Comparison of ENCODE assay signal across 8 cellular contexts in genomic region chr14:69346710-69347109, GRCh38. TPM values are rescaled to one million over a fixed set of nuclear protein-coding genes. Genes with fewer than 3 reads are reported as not detected.
DNase-seq lines count a peak whose midpoint lies in the region; ATAC-seq, FAIRE-seq and TF ChIP-seq lines count a peak whose summit lies in the region.

No MANE protein-coding gene starts in this region.

- no peak for FAIRE-seq in keratinocyte (lab: Jason Lieb, UNC)

- DNase-seq in AG08396 (ENCODE audit: low spot score) (peak; percentile 49), keratinocyte (ENCODE audit: low read depth, low spot score) (no peak), AML-193 (lab: John Stamatoyannopoulos, UW) (no peak), SKM-1 treated with dmso at 0.1 percent for 144 hours (lab: John Stamatoyannopoulos, UW; ENCODE audit: unreplicated experiment) (no peak), amygdala (lab: John Stamatoyannopoulos, UW) (no peak)

- H3K27ac ChIP-seq in keratinocyte (ENCODE audit: control insufficient read depth, insufficient read depth, low read length): no peak overlapping the region

- TF ChIP-seq CTCF in GM12874 (IDR thresholded peaks at IDR 0.05; ENCODE audit: insufficient read depth, low read depth, low read length) (peak; percentile 56), WI38 (IDR thresholded peaks at IDR 0.05; ENCODE audit: low read depth, low read length) (peak; percentile 73), keratinocyte (optimal IDR thresholded peaks at IDR 0.05 in 1 of 3, IDR thresholded peaks at IDR 0.05 in 1 of 3, conservative IDR thresholded peaks at IDR 0.05 in 1 of 3; ENCODE audit: extremely low read depth in 1 of 3, insufficient read depth in 2 of 3, low read length in 3 of 3) (peak; percentile 45 to 77 (median 56))

- ATAC-seq in GM19328 (IDR thresholded peaks at IDR 0.05; ENCODE audit: unreplicated experiment): no peak

- no peaks in the 10 kb centered on the region for H3K79me2 ChIP-seq in keratinocyte (ENCODE audit: control insufficient read depth, insufficient read depth, low read length)

- H3K4me2 ChIP-seq in keratinocyte (ENCODE audit: control insufficient read depth, extremely low read depth, insufficient read depth, low read depth, low read length): no peak overlapping the region

- no peak overlapping the region for H2AFZ ChIP-seq in keratinocyte (ENCODE audit: control insufficient read depth, low read length)

- H4K20me1 ChIP-seq in keratinocyte (ENCODE audit: control insufficient read depth, extremely low read depth, insufficient read depth, low read length): no peaks in the 10 kb centered on the region

- H3K27me3 ChIP-seq in keratinocyte (ENCODE audit: control insufficient read depth, extremely low read depth, insufficient read depth, low read length): peaks cover 36% of the 10 kb centered on the region

- dilution Hi-C loops in keratinocyte (cut with MboI; ENCODE audit: extremely low pct_ligation_motif_present, low sequenced_read_pairs): no loop called here

- H3K4me3 ChIP-seq in WI38 (ENCODE audit: low read depth, low read length): no peak overlapping the region
- H3K4me3 ChIP-seq in keratinocyte (ENCODE audit: control insufficient read depth in 2 of 3, extremely low read depth in 1 of 3, insufficient read depth in 2 of 3, low read depth in 1 of 3, low read length in 3 of 3): no peak overlapping the region

- no peaks in the 10 kb centered on the region for H3K9me3 ChIP-seq in keratinocyte (ENCODE audit: control insufficient read depth, low read depth, low read length)

- H3K9ac ChIP-seq in keratinocyte (ENCODE audit: control insufficient read depth, extremely low read depth, insufficient read depth, low read length): no peak overlapping the region

- no peaks in the 10 kb centered on the region for H3K36me3 ChIP-seq in keratinocyte (ENCODE audit: control insufficient read depth in 2 of 2, extremely low read depth in 1 of 2, insufficient read depth in 2 of 2, low read length in 2 of 2)

- H3K9me1 ChIP-seq in keratinocyte (ENCODE audit: control insufficient read depth, extremely low read depth, insufficient read depth, low read length): no peaks in the 10 kb centered on the region

- no peaks in the 10 kb centered on the region for H3K4me1 ChIP-seq in keratinocyte (ENCODE audit: control insufficient read depth, extremely low read depth, insufficient read depth, low read length)

RNA-seq across cellular contexts. Expression of gene ERH, which starts 51.4 kb away (rescaled TPM):
- polyA plus RNA-seq in keratinocyte: 124 to 256 TPM (median 159 TPM) in 3 replicates
- 34.9 TPM for polyA plus RNA-seq in keratinocyte (2011; ENCODE audit: low read depth)
- polyA plus RNA-seq in keratinocyte (2011; cell fraction: cytosol; rRNA removed): 110 and 141 TPM in 2 replicates
- polyA plus RNA-seq in keratinocyte (2011; cell fraction: nucleus; rRNA removed): 38.8 and 56.8 TPM in 2 replicates
- polyA plus RNA-seq in keratinocyte (2012; ENCODE audit: low replicate concordance): 96.3 and 204 TPM in 2 replicates
- 10.5 to 63.1 TPM (median 36.9 TPM) in 3 replicates for polyA minus RNA-seq in keratinocyte
- 150 TPM for polyA minus RNA-seq in keratinocyte (2011; cell fraction: cytosol; rRNA and poly(A)+ RNA removed)
- polyA minus RNA-seq in keratinocyte (2011; cell fraction: nucleus; rRNA and poly(A)+ RNA removed): 16.2 and 22.3 TPM in 2 replicates

RNA-seq across cellular contexts. Expression of gene SLC39A9, which starts 51.8 kb away (rescaled TPM):
- 58.8 to 75.2 TPM (median 70.3 TPM) in 3 replicates for polyA plus RNA-seq in keratinocyte
- polyA plus RNA-seq in keratinocyte (2011; ENCODE audit: low read depth): 8.9 TPM
- polyA plus RNA-seq in keratinocyte (2011; cell fraction: cytosol; rRNA removed): 34.9 and 59.4 TPM in 2 replicates
- 59.5 and 62.0 TPM in 2 replicates for polyA plus RNA-seq in keratinocyte (2011; cell fraction: nucleus; rRNA removed)
- 29.3 and 33.6 TPM in 2 replicates for polyA plus RNA-seq in keratinocyte (2012; ENCODE audit: low replicate concordance)
- polyA minus RNA-seq in keratinocyte: 100 to 255 TPM (median 173 TPM) in 3 replicates
- 88.6 TPM for polyA minus RNA-seq in keratinocyte (2011; cell fraction: cytosol; rRNA and poly(A)+ RNA removed)
- polyA minus RNA-seq in keratinocyte (2011; cell fraction: nucleus; rRNA and poly(A)+ RNA removed): 86.1 and 154 TPM in 2 replicates
